In the genomic region with DNA sequence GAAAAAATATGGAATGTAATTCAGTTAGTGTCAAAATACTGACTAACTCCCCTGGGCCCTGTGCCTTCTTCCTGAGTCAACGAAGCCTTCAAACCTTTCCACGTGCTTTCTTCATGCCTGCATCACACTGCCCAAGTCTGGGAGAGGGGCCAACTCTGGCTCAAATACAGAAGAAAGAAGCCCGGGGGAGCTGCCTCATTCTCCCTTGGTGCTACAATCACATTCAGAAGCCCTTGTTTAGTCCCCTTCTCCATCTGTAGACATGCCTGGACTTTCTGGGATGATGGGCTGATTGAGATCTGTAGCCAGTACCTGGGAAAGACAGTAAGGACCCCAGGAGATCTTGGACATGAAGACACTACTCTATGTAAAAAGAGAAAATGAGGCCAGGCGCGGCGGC, we compare ENCODE assay signal across 13 cellular contexts.
DNase-seq lines count a peak whose midpoint lies in the region; ATAC-seq and TF ChIP-seq lines count a peak whose summit lies in the region.
"Had no signal": no experiment of that assay in that cellular context is flagged by ENCODE, and none has a peak within 500 bp of the region (broad histone marks: within the 10 kb centered on the region; RNA-seq: fewer than 3 reads in every experiment).

No MANE protein-coding gene starts in this region.

- no peaks in the 10 kb centered on the region; the same call in 1 of the 2 replicates for H3K27me3 Mint-ChIP-seq in HFFc6 (ENCODE audit: insufficient read depth)

- no peak overlapping the region for H2AFZ ChIP-seq in mammary epithelial cell (ENCODE audit: low read depth, low read length)

- ATAC-seq in GM21367 (IDR thresholded peaks at IDR 0.05; ENCODE audit: unreplicated experiment) (no peak), HG03354 (IDR thresholded peaks at IDR 0.05; ENCODE audit: poor library complexity, severe bottlenecking, unreplicated experiment) (no peak)

- WGBS in mammary epithelial cell (ENCODE audit: low coverage, missing lambda C conversion rate): 45% methylated on average over 6 of the region's 6 CpGs

- peaks cover 80% of the 10 kb centered on the region for H3K4me1 Mint-ChIP-seq in HFFc6 (ENCODE audit: low read depth)
- H3K4me1 Mint-ChIP-seq: CD4-positive, CD25-positive, alpha-beta regulatory T cell had no signal

- CTCF ChIA-PET in mammary epithelial cell (lab: Charles Lee; ENCODE audit: low non-redundant PET): no interaction called here

- H3K27ac Mint-ChIP-seq in HFFc6: peak overlapping the region; percentile 49; the same call in 1 of the 2 replicates
- H3K27ac Mint-ChIP-seq: CD4-positive, CD25-positive, alpha-beta regulatory T cell had no signal

- no peak overlapping the region for H3K9ac ChIP-seq in mammary epithelial cell (ENCODE audit: insufficient read depth, low read length)

- peak overlapping the region; percentile 5 for H3K27ac ChIP-seq in mammary epithelial cell (ENCODE audit: insufficient read depth, low read depth, low read length)

- no peaks in the 10 kb centered on the region for H3K79me2 ChIP-seq in mammary epithelial cell (ENCODE audit: insufficient read depth, low read length)

- H3K36me3 Mint-ChIP-seq in HFFc6 (ENCODE audit: low read depth): peaks cover 12% of the 10 kb centered on the region
- H3K36me3 Mint-ChIP-seq: CD4-positive, CD25-positive, alpha-beta regulatory T cell had no signal

- TF ChIP-seq CTCF in HFFc6 (IDR thresholded peaks at IDR 0.05) (no peak), mammary epithelial cell (conservative IDR thresholded peaks at IDR 0.05 in 1 of 2, IDR thresholded peaks at IDR 0.05 in 1 of 2; ENCODE audit: extremely low read depth in 1 of 2, insufficient read depth in 1 of 2, low read depth in 1 of 2, low read length in 2 of 2) (no peak)

- H3K27me3 ChIP-seq in mammary epithelial cell (ENCODE audit: insufficient read depth, low read length): no peaks in the 10 kb centered on the region

- H4K20me1 ChIP-seq in mammary epithelial cell (ENCODE audit: insufficient read depth, low read length): no peaks in the 10 kb centered on the region

- dilution Hi-C loops in mammary epithelial cell (cut with HindIII; ENCODE audit: low sequenced_read_pairs): no loop called here

- peaks cover 48% of the 10 kb centered on the region for H3K4me1 ChIP-seq in mammary epithelial cell (ENCODE audit: insufficient read depth, low read length)

- in situ Hi-C loops in mammary epithelial cell (cut with MboI; ENCODE audit: low sequenced_read_pairs in 2 of 2): loop anchor here in 1 of 2 donors (5.0 kb wide), 1 partner anchor 75 kb away; no protein-coding TSS in a partner anchor

- H3K4me3 Mint-ChIP-seq in HFFc6: no peak overlapping the region
- H3K4me3 Mint-ChIP-seq: CD4-positive, CD25-positive, alpha-beta regulatory T cell had no signal

- H3K4me3 ChIP-seq in mammary epithelial cell (replicated peaks in 1 of 3; ENCODE audit: insufficient read depth in 1 of 3, low read depth in 2 of 3, low read length in 3 of 3): no peak overlapping the region

- H3K9me3 Mint-ChIP-seq in HFFc6: no peaks in the 10 kb centered on the region

- no peaks in the 10 kb centered on the region for H3K36me3 ChIP-seq in mammary epithelial cell (ENCODE audit: insufficient read depth, low read length)

- H3K9me3 ChIP-seq in mammary epithelial cell (replicated peaks; ENCODE audit: insufficient read depth, low read length): peaks cover 2% of the 10 kb centered on the region

- no peak overlapping the region for H3K4me2 ChIP-seq in mammary epithelial cell (ENCODE audit: insufficient read depth, low read depth, low read length)

- no TSS peak for BruUV-seq in mammary epithelial cell (replicated peaks; lab: Mats Ljungman, UMichigan)

- DNase-seq in AG08395 (ENCODE audit: low spot score): peak; percentile 65
- DNase-seq in HFFc6: peak; percentile 79
- DNase-seq in mammary epithelial cell: peak; percentile 57
- DNase-seq in medulla oblongata (ENCODE audit: extremely low spot score): peak; percentile 59
- no peak for DNase-seq in NCI-H128 (lab: John Stamatoyannopoulos, UW; ENCODE audit: unreplicated experiment)
- no peak for DNase-seq in activated CD8-positive, alpha-beta memory T cell treated with anti-CD3 and anti-CD28 coated beads, Interleukin-2, amount 50 U/mL, for 48 hours
- DNase-seq: activated T-cell treated with anti-CD3 and anti-CD28 coated beads for 4 hours; CD4-positive, CD25-positive, alpha-beta regulatory T cell; NCI-H146; retina; stimulated activated naive CD4-positive, alpha-beta T cell treated with Interleukin-2 at 50 U/mL for 16 hours had no signal

- intact Hi-C loops in mammary epithelial cell (cut with micrococcal nuclease): no loop called here

Comparison
In these comparisons a context has a peak if more than half of its experiments do, and no peak if none do; other contexts are left out.
1. DNase-seq: peak in AG08395 (single experiment), HFFc6 (single experiment), mammary epithelial cell (single experiment) and medulla oblongata (single experiment); none in NCI-H128 (single experiment) and activated CD8-positive, alpha-beta memory T cell treated with anti-CD3 and anti-CD28 coated beads, Interleukin-2, amount 50 U/mL, for 48 hours (single experiment).